ENCODE assay signal across 19 cellular contexts in the genomic region with DNA sequence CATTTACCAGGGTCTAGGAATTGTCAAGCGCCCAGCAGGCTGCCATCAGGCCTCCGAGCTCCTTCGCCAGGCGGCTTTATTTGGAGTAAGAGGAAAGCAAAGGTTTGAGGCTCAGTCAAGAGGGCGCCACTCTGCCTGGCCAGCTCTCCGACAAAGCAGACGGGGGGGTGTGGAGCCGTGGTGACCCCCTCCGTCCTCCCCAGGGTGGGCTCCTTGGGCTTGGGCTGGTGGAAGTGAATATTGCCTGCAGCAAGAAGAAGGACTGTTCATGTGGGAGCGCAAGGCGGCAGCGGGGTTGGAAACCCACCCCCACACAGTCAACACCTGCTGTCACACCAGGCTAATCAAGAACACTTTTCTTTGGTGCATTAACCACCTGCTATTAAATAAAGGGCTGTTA. TPM values are rescaled to one million over a fixed set of nuclear protein-coding genes. Genes with fewer than 3 reads are reported as not detected.
DNase-seq lines count a peak whose midpoint lies in the region; ATAC-seq and TF ChIP-seq lines count a peak whose summit lies in the region.
"Had no signal": no experiment of that assay in that cellular context is flagged by ENCODE, and none has a peak within 500 bp of the region (broad histone marks: within the 10 kb centered on the region; RNA-seq: fewer than 3 reads in every experiment).

No MANE protein-coding gene starts in this region.

- H3K4me3 Mint-ChIP-seq in glutamatergic neuron (ENCODE audit: unreplicated experiment), result peak overlapping the region; percentile 71
- no peak overlapping the region for H3K4me3 Mint-ChIP-seq in activated CD8-positive, alpha-beta T cell treated with anti-CD3 and anti-CD28 coated beads, Interleukin-2, amount 10 ng/mL, durations not matched to agents 7 days and 5 days
- H3K4me3 Mint-ChIP-seq: activated T-cell treated with anti-CD3 and anti-CD28 coated beads, Interleukin-2, amount 50 U/mL, for 4 hours; CD4-positive, CD25-positive, alpha-beta regulatory T cell; neural crest cell had no signal

- no peak for TF ChIP-seq CTCF in glutamatergic neuron (IDR thresholded peaks at IDR 0.05; ENCODE audit: partially characterized antibody, unreplicated experiment)

- no peaks in the 10 kb centered on the region for H3K27me3 ChIP-seq in subcutaneous abdominal adipose tissue (ENCODE audit: control insufficient read depth in 5 of 5, insufficient read depth in 4 of 5, low read length in 5 of 5)
- H3K27me3 ChIP-seq: esophagus muscularis mucosa, heart right ventricle, left lung had no signal

- no peak overlapping the region for H3K4me3 ChIP-seq in subcutaneous abdominal adipose tissue (ENCODE audit: low read depth in 1 of 5, low read length in 5 of 5)
- H3K4me3 ChIP-seq: coronary artery, esophagus muscularis mucosa, HAP-1, heart right ventricle, left lung, skin epidermis had no signal

- peak; percentile 86 for DNase-seq in NCI-H1417 treated with DMSO at 0.1 percent for 48 hours (lab: John Stamatoyannopoulos, UW)
- DNase-seq in NCI-H345 treated with DMSO at 0.1 percent for 48 hours (lab: John Stamatoyannopoulos, UW; ENCODE audit: unreplicated experiment), result peak; percentile 78
- DNase-seq in glutamatergic neuron, result no peak
- no peak for DNase-seq in HuH-7.5 (ENCODE audit: low spot score)
- DNase-seq in NCI-H187 (lab: John Stamatoyannopoulos, UW), result no peak
- DNase-seq in C1 segment of cervical spinal cord (lab: John Stamatoyannopoulos, UW), result no peak
- DNase-seq in activated CD8-positive, alpha-beta T cell treated with anti-CD3 and anti-CD28 coated beads, Interleukin-2, amount 10 ng/mL, durations not matched to agents 7 days and 5 days, result no peak
- DNase-seq: activated T-cell treated with anti-CD3 and anti-CD28 coated beads, Interleukin-2, amount 50 U/mL, for 4 hours; CD4-positive, CD25-positive, alpha-beta regulatory T cell; heart right ventricle; left lung; PC-3; substantia nigra had no signal

- CTCF ChIA-PET in activated CD8-positive, alpha-beta T cell treated with anti-CD3 and anti-CD28 coated beads, Interleukin-2, amount 10 ng/mL, durations not matched to agents 7 days and 5 days (lab: Charles Lee), result no interaction called here

- POLR2A ChIA-PET in activated CD8-positive, alpha-beta T cell treated with anti-CD3 and anti-CD28 coated beads, Interleukin-2, amount 10 ng/mL, durations not matched to agents 7 days and 5 days (lab: Charles Lee), result no interaction called here

- H3K9me3 Mint-ChIP-seq in glutamatergic neuron (ENCODE audit: unreplicated experiment), result peaks cover 3% of the 10 kb centered on the region
- no peaks in the 10 kb centered on the region for H3K9me3 Mint-ChIP-seq in activated CD8-positive, alpha-beta T cell treated with anti-CD3 and anti-CD28 coated beads, Interleukin-2, amount 10 ng/mL, durations not matched to agents 7 days and 5 days (ENCODE audit: insufficient read depth)
- H3K9me3 Mint-ChIP-seq: activated T-cell treated with anti-CD3 and anti-CD28 coated beads, Interleukin-2, amount 50 U/mL, for 4 hours; CD4-positive, CD25-positive, alpha-beta regulatory T cell; neural crest cell had no signal

- ATAC-seq in activated CD8-positive, alpha-beta T cell treated with anti-CD3 and anti-CD28 coated beads, Interleukin-2, amount 10 ng/mL, durations not matched to agents 7 days and 5 days, result no peak
- ATAC-seq: activated T-cell treated with anti-CD3 and anti-CD28 coated beads, Interleukin-2, amount 50 U/mL, for 4 hours; left lung; PC-3 had no signal

- H3K9me3 ChIP-seq in subcutaneous abdominal adipose tissue (ENCODE audit: control insufficient read depth in 5 of 5, low read length in 5 of 5), result no peaks in the 10 kb centered on the region
- H3K9me3 ChIP-seq: esophagus muscularis mucosa, HAP-1, heart right ventricle, left lung had no signal

- H3K27ac ChIP-seq in subcutaneous abdominal adipose tissue (ENCODE audit: low read depth, low read length), result peak overlapping the region; percentile 84
- H3K27ac ChIP-seq: left lung had no signal

- H3K36me3 ChIP-seq in subcutaneous abdominal adipose tissue (ENCODE audit: control insufficient read depth in 5 of 5, insufficient read depth in 5 of 5, low read length in 5 of 5), result peaks cover 3 to 33% (median 23%) of the 10 kb centered on the region in 5 donors
- H3K36me3 ChIP-seq: HAP-1 had no signal

- H3K36me3 Mint-ChIP-seq in glutamatergic neuron (ENCODE audit: unreplicated experiment), result no peaks in the 10 kb centered on the region
- no peaks in the 10 kb centered on the region for H3K36me3 Mint-ChIP-seq in activated CD8-positive, alpha-beta T cell treated with anti-CD3 and anti-CD28 coated beads, Interleukin-2, amount 10 ng/mL, durations not matched to agents 7 days and 5 days (ENCODE audit: low read depth)
- H3K36me3 Mint-ChIP-seq: CD4-positive, CD25-positive, alpha-beta regulatory T cell had no signal

- H3K4me1 Mint-ChIP-seq in glutamatergic neuron (ENCODE audit: low read depth, unreplicated experiment), result peaks cover 49% of the 10 kb centered on the region
- no peaks in the 10 kb centered on the region for H3K4me1 Mint-ChIP-seq in activated CD8-positive, alpha-beta T cell treated with anti-CD3 and anti-CD28 coated beads, Interleukin-2, amount 10 ng/mL, durations not matched to agents 7 days and 5 days (ENCODE audit: low read depth)
- H3K4me1 Mint-ChIP-seq: CD4-positive, CD25-positive, alpha-beta regulatory T cell had no signal

- peaks cover 13 to 71% (median 65%) of the 10 kb centered on the region in 5 donors for H3K4me1 ChIP-seq in subcutaneous abdominal adipose tissue (ENCODE audit: control insufficient read depth in 5 of 5, insufficient read depth in 5 of 5, low read length in 5 of 5)
- H3K4me1 ChIP-seq: HAP-1 had no signal

- H3K27ac Mint-ChIP-seq in glutamatergic neuron (ENCODE audit: unreplicated experiment), result peak overlapping the region; percentile 92
- no peak overlapping the region for H3K27ac Mint-ChIP-seq in activated CD8-positive, alpha-beta T cell treated with anti-CD3 and anti-CD28 coated beads, Interleukin-2, amount 10 ng/mL, durations not matched to agents 7 days and 5 days
- H3K27ac Mint-ChIP-seq: CD4-positive, CD25-positive, alpha-beta regulatory T cell had no signal

- peaks cover 8% of the 10 kb centered on the region for H3K27me3 Mint-ChIP-seq in glutamatergic neuron (ENCODE audit: unreplicated experiment)
- no peaks in the 10 kb centered on the region for H3K27me3 Mint-ChIP-seq in activated CD8-positive, alpha-beta T cell treated with anti-CD3 and anti-CD28 coated beads, Interleukin-2, amount 10 ng/mL, durations not matched to agents 7 days and 5 days (ENCODE audit: low read depth)

- peak overlapping the region in 1 of 5 donors; percentile 2 for H3K9ac ChIP-seq in subcutaneous abdominal adipose tissue (ENCODE audit: low read length in 5 of 5)

RNA-seq across cellular contexts. Expression of gene EPHX1, which starts 14.6 kb away (rescaled TPM):
- total RNA-seq in glutamatergic neuron (ENCODE audit: unreplicated experiment), result 60.4 TPM
- 1 to 10 TPM; 1.5 to 2.0 TPM for total RNA-seq in activated CD8-positive, alpha-beta T cell treated with anti-CD3 and anti-CD28 coated beads, Interleukin-2, amount 10 ng/mL, durations not matched to agents 7 days and 5 days

RNA-seq across cellular contexts. Expression of gene SRP9, which starts 46.9 kb away (rescaled TPM):
- total RNA-seq in glutamatergic neuron (ENCODE audit: unreplicated experiment), result 364 TPM
- total RNA-seq in activated CD8-positive, alpha-beta T cell treated with anti-CD3 and anti-CD28 coated beads, Interleukin-2, amount 10 ng/mL, durations not matched to agents 7 days and 5 days, result 100 to 1,000 TPM; 240 to 247 TPM

RNA-seq across cellular contexts. Expression of gene TMEM63A, which starts 57.7 kb away (rescaled TPM):
- total RNA-seq in glutamatergic neuron (ENCODE audit: unreplicated experiment), result 1.1 TPM
- 10 to 100 TPM; 83.5 to 85.8 TPM for total RNA-seq in activated CD8-positive, alpha-beta T cell treated with anti-CD3 and anti-CD28 coated beads, Interleukin-2, amount 10 ng/mL, durations not matched to agents 7 days and 5 days

Comparison
In these comparisons a context has a peak if more than half of its experiments do, and no peak if none do; other contexts are left out.
1. DNase-seq: peak in NCI-H1417 treated with DMSO at 0.1 percent for 48 hours (single experiment) and NCI-H345 treated with DMSO at 0.1 percent for 48 hours (single experiment); none in glutamatergic neuron (single experiment), HuH-7.5 (single experiment), NCI-H187 (0 of 2), C1 segment of cervical spinal cord (0 of 14) and activated CD8-positive, alpha-beta T cell treated with anti-CD3 and anti-CD28 coated beads, Interleukin-2, amount 10 ng/mL, durations not matched to agents 7 days and 5 days (single experiment).
2. RNA of gene EPHX1, which starts 14.6 kb away (total RNA-seq): 60.4 TPM in glutamatergic neuron (single experiment); 1.5 to 2.0 TPM in activated CD8-positive, alpha-beta T cell treated with anti-CD3 and anti-CD28 coated beads, Interleukin-2, amount 10 ng/mL, durations not matched to agents 7 days and 5 days; every median in the first group is over 10 times any median in the second.
3. RNA of gene TMEM63A, which starts 57.7 kb away (total RNA-seq): 83.5 to 85.8 TPM in activated CD8-positive, alpha-beta T cell treated with anti-CD3 and anti-CD28 coated beads, Interleukin-2, amount 10 ng/mL, durations not matched to agents 7 days and 5 days; 1.1 TPM in glutamatergic neuron (single experiment); every median in the first group is over 10 times any median in the second.